Comparison of ENCODE assay signal across 2 cellular contexts in the genomic region with DNA sequence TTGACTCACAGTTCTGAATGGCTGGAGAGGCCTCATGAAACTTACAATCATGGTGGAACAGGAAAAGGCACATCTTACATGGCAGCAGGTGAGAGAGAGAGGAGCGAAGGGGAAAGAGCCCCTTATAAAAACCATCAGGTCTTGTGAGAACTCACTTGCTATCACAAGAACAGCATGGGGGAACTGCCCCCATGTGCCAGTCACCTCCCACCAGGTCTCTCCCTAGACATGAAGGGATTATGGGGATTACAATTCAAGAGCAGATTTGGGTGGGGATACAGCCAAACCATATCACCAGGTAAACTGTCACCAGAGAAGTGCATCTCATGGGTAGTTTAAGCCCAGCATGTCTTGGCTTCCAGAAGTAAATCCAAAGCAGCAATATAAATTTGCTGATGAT.
TF ChIP-seq lines count a peak whose summit lies in the region.

No MANE protein-coding gene starts in this region.

TF ChIP-seq in GM23338, 12 proteins besides CTCF, POLR2A, EP300 and RAD21:
- TF ChIP-seq, protein P1, sequence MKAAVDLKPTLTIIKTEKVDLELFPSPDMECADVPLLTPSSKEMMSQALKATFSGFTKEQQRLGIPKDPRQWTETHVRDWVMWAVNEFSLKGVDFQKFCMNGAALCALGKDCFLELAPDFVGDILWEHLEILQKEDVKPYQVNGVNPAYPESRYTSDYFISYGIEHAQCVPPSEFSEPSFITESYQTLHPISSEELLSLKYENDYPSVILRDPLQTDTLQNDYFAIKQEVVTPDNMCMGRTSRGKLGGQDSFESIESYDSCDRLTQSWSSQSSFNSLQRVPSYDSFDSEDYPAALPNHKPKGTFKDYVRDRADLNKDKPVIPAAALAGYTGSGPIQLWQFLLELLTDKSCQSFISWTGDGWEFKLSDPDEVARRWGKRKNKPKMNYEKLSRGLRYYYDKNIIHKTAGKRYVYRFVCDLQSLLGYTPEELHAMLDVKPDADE (IDR thresholded peaks at IDR 0.05) = no peak
- no peak for TF ChIP-seq JUNB (IDR thresholded peaks at IDR 0.05; ENCODE audit: unreplicated experiment)
- no peak for TF ChIP-seq NANOG (IDR thresholded peaks at IDR 0.05; ENCODE audit: borderline replicate concordance)
- TF ChIP-seq CREB1 (CRISPR knock-in tag; IDR thresholded peaks at IDR 0.05; ENCODE audit: low read depth) = no peak
- no peak for TF ChIP-seq EZH2phosphoT487 (IDR thresholded peaks at IDR 0.05; ENCODE audit: unreplicated experiment)
- TF ChIP-seq, protein P2, sequence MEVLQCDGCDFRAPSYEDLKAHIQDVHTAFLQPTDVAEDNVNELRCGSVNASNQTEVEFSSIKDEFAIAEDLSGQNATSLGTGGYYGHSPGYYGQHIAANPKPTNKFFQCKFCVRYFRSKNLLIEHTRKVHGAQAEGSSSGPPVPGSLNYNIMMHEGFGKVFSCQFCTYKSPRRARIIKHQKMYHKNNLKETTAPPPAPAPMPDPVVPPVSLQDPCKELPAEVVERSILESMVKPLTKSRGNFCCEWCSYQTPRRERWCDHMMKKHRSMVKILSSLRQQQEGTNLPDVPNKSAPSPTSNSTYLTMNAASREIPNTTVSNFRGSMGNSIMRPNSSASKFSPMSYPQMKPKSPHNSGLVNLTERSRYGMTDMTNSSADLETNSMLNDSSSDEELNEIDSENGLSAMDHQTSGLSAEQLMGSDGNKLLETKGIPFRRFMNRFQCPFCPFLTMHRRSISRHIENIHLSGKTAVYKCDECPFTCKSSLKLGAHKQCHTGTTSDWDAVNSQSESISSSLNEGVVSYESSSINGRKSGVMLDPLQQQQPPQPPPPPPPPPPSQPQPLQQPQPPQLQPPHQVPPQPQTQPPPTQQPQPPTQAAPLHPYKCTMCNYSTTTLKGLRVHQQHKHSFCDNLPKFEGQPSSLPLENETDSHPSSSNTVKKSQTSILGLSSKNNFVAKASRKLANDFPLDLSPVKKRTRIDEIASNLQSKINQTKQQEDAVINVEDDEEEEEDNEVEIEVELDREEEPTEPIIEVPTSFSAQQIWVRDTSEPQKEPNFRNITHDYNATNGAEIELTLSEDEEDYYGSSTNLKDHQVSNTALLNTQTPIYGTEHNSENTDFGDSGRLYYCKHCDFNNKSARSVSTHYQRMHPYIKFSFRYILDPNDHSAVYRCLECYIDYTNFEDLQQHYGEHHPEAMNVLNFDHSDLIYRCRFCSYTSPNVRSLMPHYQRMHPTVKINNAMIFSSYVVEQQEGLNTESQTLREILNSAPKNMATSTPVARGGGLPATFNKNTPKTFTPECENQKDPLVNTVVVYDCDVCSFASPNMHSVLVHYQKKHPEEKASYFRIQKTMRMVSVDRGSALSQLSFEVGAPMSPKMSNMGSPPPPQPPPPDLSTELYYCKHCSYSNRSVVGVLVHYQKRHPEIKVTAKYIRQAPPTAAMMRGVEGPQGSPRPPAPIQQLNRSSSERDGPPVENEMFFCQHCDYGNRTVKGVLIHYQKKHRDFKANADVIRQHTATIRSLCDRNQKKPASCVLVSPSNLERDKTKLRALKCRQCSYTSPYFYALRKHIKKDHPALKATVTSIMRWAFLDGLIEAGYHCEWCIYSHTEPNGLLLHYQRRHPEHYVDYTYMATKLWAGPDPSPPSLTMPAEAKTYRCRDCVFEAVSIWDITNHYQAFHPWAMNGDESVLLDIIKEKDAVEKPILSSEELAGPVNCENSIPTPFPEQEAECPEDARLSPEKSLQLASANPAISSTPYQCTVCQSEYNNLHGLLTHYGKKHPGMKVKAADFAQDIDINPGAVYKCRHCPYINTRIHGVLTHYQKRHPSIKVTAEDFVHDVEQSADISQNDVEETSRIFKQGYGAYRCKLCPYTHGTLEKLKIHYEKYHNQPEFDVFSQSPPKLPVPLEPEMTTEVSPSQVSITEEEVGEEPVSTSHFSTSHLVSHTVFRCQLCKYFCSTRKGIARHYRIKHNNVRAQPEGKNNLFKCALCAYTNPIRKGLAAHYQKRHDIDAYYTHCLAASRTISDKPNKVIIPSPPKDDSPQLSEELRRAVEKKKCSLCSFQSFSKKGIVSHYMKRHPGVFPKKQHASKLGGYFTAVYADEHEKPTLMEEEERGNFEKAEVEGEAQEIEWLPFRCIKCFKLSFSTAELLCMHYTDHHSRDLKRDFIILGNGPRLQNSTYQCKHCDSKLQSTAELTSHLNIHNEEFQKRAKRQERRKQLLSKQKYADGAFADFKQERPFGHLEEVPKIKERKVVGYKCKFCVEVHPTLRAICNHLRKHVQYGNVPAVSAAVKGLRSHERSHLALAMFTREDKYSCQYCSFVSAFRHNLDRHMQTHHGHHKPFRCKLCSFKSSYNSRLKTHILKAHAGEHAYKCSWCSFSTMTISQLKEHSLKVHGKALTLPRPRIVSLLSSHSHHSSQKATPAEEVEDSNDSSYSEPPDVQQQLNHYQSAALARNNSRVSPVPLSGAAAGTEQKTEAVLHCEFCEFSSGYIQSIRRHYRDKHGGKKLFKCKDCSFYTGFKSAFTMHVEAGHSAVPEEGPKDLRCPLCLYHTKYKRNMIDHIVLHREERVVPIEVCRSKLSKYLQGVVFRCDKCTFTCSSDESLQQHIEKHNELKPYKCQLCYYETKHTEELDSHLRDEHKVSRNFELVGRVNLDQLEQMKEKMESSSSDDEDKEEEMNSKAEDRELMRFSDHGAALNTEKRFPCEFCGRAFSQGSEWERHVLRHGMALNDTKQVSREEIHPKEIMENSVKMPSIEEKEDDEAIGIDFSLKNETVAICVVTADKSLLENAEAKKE (CRISPR knock-in tag; IDR thresholded peaks at IDR 0.05) = no peak
- no peak for TF ChIP-seq POLR2AphosphoS5 (IDR thresholded peaks at IDR 0.05; ENCODE audit: low read depth)
- TF ChIP-seq STAT1 (IDR thresholded peaks at IDR 0.05; ENCODE audit: unreplicated experiment) = no peak
- TF ChIP-seq, protein P3, sequence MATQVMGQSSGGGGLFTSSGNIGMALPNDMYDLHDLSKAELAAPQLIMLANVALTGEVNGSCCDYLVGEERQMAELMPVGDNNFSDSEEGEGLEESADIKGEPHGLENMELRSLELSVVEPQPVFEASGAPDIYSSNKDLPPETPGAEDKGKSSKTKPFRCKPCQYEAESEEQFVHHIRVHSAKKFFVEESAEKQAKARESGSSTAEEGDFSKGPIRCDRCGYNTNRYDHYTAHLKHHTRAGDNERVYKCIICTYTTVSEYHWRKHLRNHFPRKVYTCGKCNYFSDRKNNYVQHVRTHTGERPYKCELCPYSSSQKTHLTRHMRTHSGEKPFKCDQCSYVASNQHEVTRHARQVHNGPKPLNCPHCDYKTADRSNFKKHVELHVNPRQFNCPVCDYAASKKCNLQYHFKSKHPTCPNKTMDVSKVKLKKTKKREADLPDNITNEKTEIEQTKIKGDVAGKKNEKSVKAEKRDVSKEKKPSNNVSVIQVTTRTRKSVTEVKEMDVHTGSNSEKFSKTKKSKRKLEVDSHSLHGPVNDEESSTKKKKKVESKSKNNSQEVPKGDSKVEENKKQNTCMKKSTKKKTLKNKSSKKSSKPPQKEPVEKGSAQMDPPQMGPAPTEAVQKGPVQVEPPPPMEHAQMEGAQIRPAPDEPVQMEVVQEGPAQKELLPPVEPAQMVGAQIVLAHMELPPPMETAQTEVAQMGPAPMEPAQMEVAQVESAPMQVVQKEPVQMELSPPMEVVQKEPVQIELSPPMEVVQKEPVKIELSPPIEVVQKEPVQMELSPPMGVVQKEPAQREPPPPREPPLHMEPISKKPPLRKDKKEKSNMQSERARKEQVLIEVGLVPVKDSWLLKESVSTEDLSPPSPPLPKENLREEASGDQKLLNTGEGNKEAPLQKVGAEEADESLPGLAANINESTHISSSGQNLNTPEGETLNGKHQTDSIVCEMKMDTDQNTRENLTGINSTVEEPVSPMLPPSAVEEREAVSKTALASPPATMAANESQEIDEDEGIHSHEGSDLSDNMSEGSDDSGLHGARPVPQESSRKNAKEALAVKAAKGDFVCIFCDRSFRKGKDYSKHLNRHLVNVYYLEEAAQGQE (IDR thresholded peaks at IDR 0.05; ENCODE audit: unreplicated experiment) = no peak
- TF ChIP-seq ZNF114 (CRISPR knock-in tag; IDR thresholded peaks at IDR 0.05) = no peak

TF ChIP-seq in K562, 482 proteins besides CTCF, POLR2A, EP300 and RAD21:
- TF ChIP-seq C11orf30 (IDR thresholded peaks at IDR 0.05; ENCODE audit: low read depth) (peak; percentile 26; the same call in 1 of the 2 replicates), HDAC6 (IDR thresholded peaks at IDR 0.05; ENCODE audit: low read depth, low read length) (no peak)
TF ChIP-seq in K562: peak in this region for 1.
